In the genomic region with DNA sequence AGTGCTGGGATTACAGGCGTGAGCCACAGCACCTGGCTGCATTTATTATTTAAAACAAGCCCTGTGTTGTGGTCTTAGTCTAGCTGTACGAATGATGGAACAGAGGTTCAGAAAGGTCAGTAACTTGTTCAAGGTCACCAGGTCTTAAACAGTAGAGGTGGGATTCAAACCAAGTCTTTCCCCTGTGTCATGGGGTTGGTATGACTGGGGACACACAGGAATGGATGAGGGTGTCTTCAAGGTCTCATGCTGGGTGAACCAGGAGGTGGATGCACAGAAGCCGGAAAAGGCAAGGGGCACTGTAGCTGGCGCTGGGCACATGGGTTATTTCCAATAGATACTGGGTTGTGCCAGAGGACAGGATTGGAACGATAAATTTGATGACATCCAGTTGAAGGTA, we compare ENCODE assay signal across 19 cellular contexts. TPM values are rescaled to one million over a fixed set of nuclear protein-coding genes. Genes with fewer than 3 reads are reported as not detected.
DNase-seq lines count a peak whose midpoint lies in the region; ATAC-seq and TF ChIP-seq lines count a peak whose summit lies in the region.
"Had no signal": no experiment of that assay in that cellular context is flagged by ENCODE, and none has a peak within 500 bp of the region (broad histone marks: within the 10 kb centered on the region; RNA-seq: fewer than 3 reads in every experiment).

No MANE protein-coding gene starts in this region.

- H3K27ac ChIP-seq in heart left ventricle (peak overlapping the region in 9 of 12 donors; percentile 5 to 73 (median 48)), RWPE2 (ENCODE audit: poor library complexity, severe bottlenecking) (peak overlapping the region; percentile 27), epithelial cell of prostate (peak overlapping the region; percentile 35), PC-3 (ENCODE audit: low read length) (no peak overlapping the region)
- no peak overlapping the region for H3K27ac ChIP-seq in CD4-positive, alpha-beta memory T cell (ENCODE audit: low read depth, low read length)
- H3K27ac ChIP-seq: SJCRH30 had no signal

- no peak overlapping the region for H3K4me3 ChIP-seq in heart left ventricle
- H3K4me3 ChIP-seq in RWPE2 (ENCODE audit: severe bottlenecking) = no peak overlapping the region
- H3K4me3 ChIP-seq in CD4-positive, alpha-beta memory T cell (ENCODE audit: low read length in 2 of 2) = no peak overlapping the region
- no peak overlapping the region for H3K4me3 ChIP-seq in PC-3 (ENCODE audit: low read length)
- H3K4me3 ChIP-seq: SJCRH30 had no signal

- peaks cover 10% of the 10 kb centered on the region for H3K4me1 Mint-ChIP-seq in progenitor cell of endocrine pancreas (ENCODE audit: low read depth)
- H3K4me1 Mint-ChIP-seq in CD4-positive, alpha-beta memory T cell = no peaks in the 10 kb centered on the region

- intact Hi-C loops in heart left ventricle (cut with DNase I) = loop anchor here in 3 of 10 donors (5.0 to 10.0 kb wide), 3 partner anchors 35 to 67 kb away; no protein-coding TSS in a partner anchor
- intact Hi-C loops in Right ventricle myocardium inferior (cut with DNase I) = no loop called here
- intact Hi-C loops in CD4-positive, alpha-beta memory T cell (cut with micrococcal nuclease) = no loop called here
- intact Hi-C loops in PC-3 (cut with micrococcal nuclease) = no loop called here

- no peak overlapping the region for H3K9ac ChIP-seq in PC-3 (ENCODE audit: low read length)

- no peaks in the 10 kb centered on the region for H3F3A ChIP-seq in PC-3 (ENCODE audit: low read length, unreplicated experiment)

- CTCF ChIA-PET in CD4-positive, alpha-beta memory T cell (lab: Charles Lee; ENCODE audit: partially characterized antibody) = interaction anchor here (1.3 kb wide), 1 partner anchor 17 kb away, joined by 6 read pairs; no protein-coding TSS in a partner anchor
- CTCF ChIA-PET in PC-3 (lab: Charles Lee) = no interaction called here

- H3K9me3 Mint-ChIP-seq in progenitor cell of endocrine pancreas (ENCODE audit: low read depth) = no peaks in the 10 kb centered on the region
- H3K9me3 Mint-ChIP-seq in CD4-positive, alpha-beta memory T cell = no peaks in the 10 kb centered on the region
- H3K9me3 Mint-ChIP-seq: CD4-positive, CD25-positive, alpha-beta regulatory T cell had no signal

- H3K27me3 Mint-ChIP-seq in progenitor cell of endocrine pancreas = no peaks in the 10 kb centered on the region
- no peaks in the 10 kb centered on the region for H3K27me3 Mint-ChIP-seq in CD4-positive, alpha-beta memory T cell

- DNase-seq in heart left ventricle = peak in 2 of 5 donors; percentile 6 to 7
- no peak for DNase-seq in Right ventricle myocardium inferior (ENCODE audit: missing footprints)
- DNase-seq in RWPE2 (ENCODE audit: low spot score) = no peak
- DNase-seq in epithelial cell of prostate (ENCODE audit: low read depth, low spot score) = no peak
- DNase-seq in progenitor cell of endocrine pancreas (ENCODE audit: low spot score, unreplicated experiment) = no peak
- no peak for DNase-seq in CD4-positive, alpha-beta memory T cell
- no peak for DNase-seq in PC-3
- no peak for DNase-seq in epidermal melanocyte (ENCODE audit: insufficient read length, low spot score)
- DNase-seq: 8988T; BE2C; Caco-2; CD4-positive, CD25-positive, alpha-beta regulatory T cell; EL; KG1; NCI-H1417; NCI-H187; NCI-H2107; RPMI8226; SJCRH30 had no signal

- TF ChIP-seq POLR2A in heart left ventricle (IDR thresholded peaks at IDR 0.05) = no peak

- H3K27ac Mint-ChIP-seq in progenitor cell of endocrine pancreas = peak overlapping the region; percentile 18
- no peak overlapping the region for H3K27ac Mint-ChIP-seq in CD4-positive, alpha-beta memory T cell
- H3K27ac Mint-ChIP-seq: CD4-positive, CD25-positive, alpha-beta regulatory T cell had no signal

- no peaks in the 10 kb centered on the region for H3K9me2 ChIP-seq in PC-3 (replicated peaks; ENCODE audit: low read length)

- peaks cover 27% of the 10 kb centered on the region for H3K36me3 Mint-ChIP-seq in progenitor cell of endocrine pancreas (ENCODE audit: insufficient read depth)
- peaks cover 0 to 13% of the 10 kb centered on the region in 2 donors for H3K36me3 Mint-ChIP-seq in CD4-positive, alpha-beta memory T cell

- no peaks in the 10 kb centered on the region; the same call in 1 of the 2 replicates for H4K20me1 ChIP-seq in PC-3 (ENCODE audit: low read length)

- peaks cover 0 to 2% (median 0%) of the 10 kb centered on the region in 9 donors for H3K36me3 ChIP-seq in heart left ventricle
- no peaks in the 10 kb centered on the region for H3K36me3 ChIP-seq in RWPE2 (ENCODE audit: low read depth)
- no peaks in the 10 kb centered on the region for H3K36me3 ChIP-seq in CD4-positive, alpha-beta memory T cell (ENCODE audit: insufficient read depth, low read length)
- peaks cover 6% of the 10 kb centered on the region; the same call in 1 of the 2 replicates for H3K36me3 ChIP-seq in PC-3 (ENCODE audit: low read depth, low read length)
- H3K36me3 ChIP-seq: BE2C, SJCRH30 had no signal

- no peak overlapping the region for H2AFZ ChIP-seq in PC-3 (ENCODE audit: low read length)

- TF ChIP-seq CTCF in heart left ventricle (IDR thresholded peaks at IDR 0.05) (no peak), RWPE2 (IDR thresholded peaks at IDR 0.05; ENCODE audit: poor library complexity, severe bottlenecking) (no peak), progenitor cell of endocrine pancreas (IDR thresholded peaks at IDR 0.05; ENCODE audit: unreplicated experiment) (no peak), PC-3 (conservative IDR thresholded peaks at IDR 0.05; ENCODE audit: low read depth, low read length) (no peak)

- no peak overlapping the region for H3K4me3 Mint-ChIP-seq in progenitor cell of endocrine pancreas (ENCODE audit: low read depth)
- H3K4me3 Mint-ChIP-seq in CD4-positive, alpha-beta memory T cell = no peak overlapping the region
- H3K4me3 Mint-ChIP-seq: CD4-positive, CD25-positive, alpha-beta regulatory T cell had no signal

- whole genome bisulfite sequencing in heart left ventricle, 4 donors = 67 to 83% (median 72%) methylated on average over 5 of the region's 5 CpGs

- no peaks in the 10 kb centered on the region for H3K27me3 ChIP-seq in heart left ventricle
- H3K27me3 ChIP-seq in RWPE2 (ENCODE audit: insufficient read depth, poor library complexity, severe bottlenecking) = no peaks in the 10 kb centered on the region
- H3K27me3 ChIP-seq in CD4-positive, alpha-beta memory T cell (ENCODE audit: insufficient read depth, low read length) = no peaks in the 10 kb centered on the region
- H3K27me3 ChIP-seq in PC-3 (ENCODE audit: low read length) = no peaks in the 10 kb centered on the region
- H3K27me3 ChIP-seq: BE2C, SJCRH30 had no signal

- BruUV-seq in PC-3 (replicated peaks; lab: Mats Ljungman, UMichigan) = no TSS peak

- H3K9me3 ChIP-seq in heart left ventricle (no peaks in the 10 kb centered on the region), RWPE2 (ENCODE audit: severe bottlenecking) (no peaks in the 10 kb centered on the region), PC-3 (ENCODE audit: low read length) (no peaks in the 10 kb centered on the region)
- no peaks in the 10 kb centered on the region for H3K9me3 ChIP-seq in CD4-positive, alpha-beta memory T cell (ENCODE audit: control insufficient read depth in 1 of 2, low read length in 2 of 2)
- H3K9me3 ChIP-seq: BE2C, Caco-2, SJCRH30 had no signal

- H3K4me1 ChIP-seq in heart left ventricle = peaks cover 0 to 44% (median 20%) of the 10 kb centered on the region in 12 donors
- peaks cover 15% of the 10 kb centered on the region for H3K4me1 ChIP-seq in RWPE2 (ENCODE audit: insufficient read depth, poor library complexity, severe bottlenecking)
- no peaks in the 10 kb centered on the region for H3K4me1 ChIP-seq in CD4-positive, alpha-beta memory T cell (ENCODE audit: insufficient read depth, low read length)
- H3K4me1 ChIP-seq in PC-3 (ENCODE audit: insufficient read depth, low read length) = peaks cover 18% of the 10 kb centered on the region
- H3K4me1 ChIP-seq: BE2C, Caco-2, SJCRH30 had no signal

- POLR2A ChIA-PET in CD4-positive, alpha-beta memory T cell (lab: Charles Lee; ENCODE audit: partially characterized antibody) = no interaction called here
- POLR2A ChIA-PET in PC-3 (lab: Charles Lee; ENCODE audit: unreplicated experiment) = no interaction called here

- no peak overlapping the region for H3K4me2 ChIP-seq in PC-3 (ENCODE audit: low read length)

- ATAC-seq in heart left ventricle (no peak), Right ventricle myocardium inferior (no peak), RWPE2 (ENCODE audit: low read depth) (no peak; the same call in 2 of the 3 replicates), PC-3 (no peak)

- H3K79me2 ChIP-seq in PC-3 (ENCODE audit: low read length) = peaks cover 72% of the 10 kb centered on the region

RNA-seq across cellular contexts. Expression of a gene that starts 32.2 kb away (rescaled TPM):
- total RNA-seq in heart left ventricle = 100 to 1,000 TPM in 4 of 9 donors, 10 to 100 TPM in 5; 56.0 to 139 (median 92.0) TPM
- polyA plus RNA-seq in heart left ventricle = 10 to 100 TPM; 29.1 to 29.5 TPM
- 110 TPM for total RNA-seq in Right ventricle myocardium inferior
- 234 and 254 TPM in 2 replicates for total RNA-seq in progenitor cell of endocrine pancreas
- 10 to 100 TPM in 1 of 2 experiments, 1 to 10 TPM in 1; 9.9 to 10.3 TPM for total RNA-seq in CD4-positive, alpha-beta memory T cell
- 1 to 10 TPM; 2.4 to 7.7 TPM for polyA plus RNA-seq in CD4-positive, alpha-beta memory T cell
- total RNA-seq in PC-3 (2014; rRNA removed) = 106 and 124 TPM in 2 replicates

Comparison
In these comparisons a context has a peak if more than half of its experiments do, and no peak if none do; other contexts are left out.
1. H3K27ac ChIP-seq: peak in heart left ventricle (9 of 12), RWPE2 (single experiment) and epithelial cell of prostate (single experiment); none in CD4-positive, alpha-beta memory T cell (single experiment) and PC-3 (single experiment).